38 cellular contexts compared by ENCODE assay signal in the genomic region with DNA sequence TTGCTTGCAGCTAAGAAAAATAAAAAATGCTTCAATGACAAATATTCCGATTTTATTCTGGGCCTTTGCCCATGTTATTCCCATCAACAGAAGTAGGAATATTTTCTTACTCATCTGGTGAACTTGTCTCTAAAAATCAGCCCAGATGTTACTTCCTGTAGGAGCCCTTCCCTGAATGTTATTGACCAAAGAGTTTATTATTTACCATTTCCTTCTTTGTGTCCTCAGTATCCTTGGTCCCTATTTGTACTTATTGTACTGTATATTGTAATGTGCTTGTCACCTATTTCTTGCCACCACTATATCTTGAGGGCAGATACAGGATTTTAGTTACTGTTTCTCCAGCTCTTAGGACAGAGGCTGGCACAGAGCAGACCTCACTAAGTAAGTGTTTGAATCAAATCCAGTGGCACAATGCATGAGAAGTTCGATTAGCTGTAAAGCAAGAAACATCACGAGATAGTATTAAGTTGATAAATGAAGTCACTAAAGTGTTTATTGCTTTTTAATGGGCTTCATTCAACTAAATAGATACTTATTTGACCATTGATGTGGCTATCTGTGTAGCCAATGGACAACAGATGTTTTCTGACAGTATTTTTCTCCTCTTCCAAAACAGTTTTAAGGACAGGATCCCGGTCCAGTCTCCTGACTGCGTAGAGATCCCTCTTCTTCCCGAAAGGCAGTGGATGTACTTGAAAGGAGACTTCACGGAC.
"Had no signal": no experiment of that assay in that cellular context is flagged by ENCODE, and none has a peak within 500 bp of the region (broad histone marks: within the 10 kb centered on the region; RNA-seq: fewer than 3 reads in every experiment).

No MANE protein-coding gene starts in this region.

- H3K36me3 Mint-ChIP-seq: activated CD4-positive, alpha-beta memory T cell treated with anti-CD3 and anti-CD28 coated beads for 36 hours; activated CD8-positive, alpha-beta memory T cell treated with anti-CD3 and anti-CD28 coated beads, Interleukin-2, amount 10 ng/mL, durations not matched to agents 7 days and 5 days; activated naive CD4-positive, alpha-beta T cell treated with anti-CD3 and anti-CD28 coated beads, Interleukin-2, amount 10 ng/mL, durations not matched to agents 7 days and 5 days; activated naive CD4-positive, alpha-beta T cell treated with anti-CD3 and anti-CD28 coated beads, Interleukin-2, amount 50 U/mL, for 24 hours; activated naive CD8-positive, alpha-beta T cell; activated naive CD8-positive, alpha-beta T cell treated with anti-CD3 and anti-CD28 coated beads, Interleukin-2, amount 10 ng/mL, durations not matched to agents 7 days and 5 days; brain had no signal

- H3K27me3 Mint-ChIP-seq: activated CD8-positive, alpha-beta memory T cell treated with anti-CD3 and anti-CD28 coated beads, Interleukin-2, amount 10 ng/mL, durations not matched to agents 7 days and 5 days; activated CD8-positive, alpha-beta T cell treated with anti-CD3 and anti-CD28 coated beads for 36 hours; activated naive CD4-positive, alpha-beta T cell treated with anti-CD3 and anti-CD28 coated beads, Interleukin-2, amount 10 ng/mL, durations not matched to agents 7 days and 5 days; activated naive CD4-positive, alpha-beta T cell treated with anti-CD3 and anti-CD28 coated beads, Interleukin-2, amount 50 U/mL, for 24 hours; activated naive CD8-positive, alpha-beta T cell; activated naive CD8-positive, alpha-beta T cell treated with anti-CD3 and anti-CD28 coated beads, Interleukin-2, amount 50 U/mL, for 24 hours; activated T-cell treated with anti-CD3 and anti-CD28 coated beads, Interleukin-2, amount 50 U/mL, for 24 hours had no signal

- H3K4me1 ChIP-seq: ascending aorta had no signal

- H3K27me3 ChIP-seq: ascending aorta, cardiac muscle cell had no signal

- H3K4me1 Mint-ChIP-seq: activated B cell treated with CpG ODN at 0.5 μM for 24 hours; activated CD4-positive, alpha-beta T cell treated with anti-CD3 and anti-CD28 coated beads, Interleukin-2, amount 10 ng/mL, durations not matched to agents 24 days and 14 days; activated CD8-positive, alpha-beta memory T cell treated with anti-CD3 and anti-CD28 coated beads, Interleukin-2, amount 10 ng/mL, durations not matched to agents 7 days and 5 days; activated naive CD4-positive, alpha-beta T cell treated with anti-CD3 and anti-CD28 coated beads, Interleukin-2, amount 10 ng/mL, durations not matched to agents 7 days and 5 days; activated naive CD4-positive, alpha-beta T cell treated with anti-CD3 and anti-CD28 coated beads, Interleukin-2, amount 50 U/mL, for 24 hours; activated naive CD8-positive, alpha-beta T cell treated with anti-CD3 and anti-CD28 coated beads, Interleukin-2, amount 10 ng/mL, durations not matched to agents 7 days and 5 days; activated naive CD8-positive, alpha-beta T cell treated with anti-CD3 and anti-CD28 coated beads, Interleukin-2, amount 50 U/mL, for 24 hours; brain; central memory CD8-positive, alpha-beta T cell had no signal

- H3K36me3 ChIP-seq: ascending aorta, cardiac muscle cell had no signal

- DNase-seq: activated B cell treated with CpG ODN at 0.5 μM for 24 hours; activated CD4-positive, alpha-beta memory T cell treated with anti-CD3 and anti-CD28 coated beads for 36 hours; activated CD4-positive, alpha-beta T cell treated with anti-CD3 and anti-CD28 coated beads for 4 hours; activated CD4-positive, alpha-beta T cell treated with anti-CD3 and anti-CD28 coated beads, Interleukin-2, amount 10 ng/mL, durations not matched to agents 24 days and 14 days; activated CD4-positive, alpha-beta T cell treated with anti-CD3 and anti-CD28 coated beads, Interleukin-2, amount 50 U/mL, for 1 hour; activated CD4-positive, alpha-beta T cell treated with anti-CD3 and anti-CD28 coated beads, Interleukin-2, amount 50 U/mL, for 4 hours; activated CD4-positive, CD25-positive, alpha-beta regulatory T cell treated with anti-CD3 and anti-CD28 coated beads, Interleukin-2, amount 50 U/mL, for 72 hours; activated CD8-positive, alpha-beta memory T cell treated with anti-CD3 and anti-CD28 coated beads for 24 hours; activated CD8-positive, alpha-beta memory T cell treated with anti-CD3 and anti-CD28 coated beads, Interleukin-2, amount 10 ng/mL, durations not matched to agents 7 days and 5 days; activated CD8-positive, alpha-beta memory T cell treated with anti-CD3 and anti-CD28 coated beads, Interleukin-2, amount 50 U/mL, for 48 hours; activated CD8-positive, alpha-beta T cell treated with anti-CD3 and anti-CD28 coated beads for 36 hours; activated effector memory CD4-positive, alpha-beta T cell treated with Interleukin-2 at 50 U/mL for 16 hours; activated gamma-delta T cell; activated naive CD4-positive, alpha-beta T cell treated with anti-CD3 and anti-CD28 coated beads, Interleukin-2, amount 10 ng/mL, durations not matched to agents 7 days and 5 days; activated naive CD4-positive, alpha-beta T cell treated with Interleukin-2 at 50 U/mL for 16 hours; activated naive CD8-positive, alpha-beta T cell treated with anti-CD3 and anti-CD28 coated beads, Interleukin-2, amount 10 ng/mL, durations not matched to agents 7 days and 5 days; activated naive CD8-positive, alpha-beta T cell treated with anti-CD3 and anti-CD28 coated beads, Interleukin-2, amount 50 U/mL, for 24 hours; activated T-cell treated with anti-CD3 and anti-CD28 coated beads, Interleukin-2, amount 50 U/mL, for 24 hours; activated T-cell treated with anti-CD3 and anti-CD28 coated beads, Interleukin-2, amount 50 U/mL, for 48 hours; amygdala; anterior cingulate cortex; caudate nucleus; cerebellar nuclear complex; T-helper 1 cell; T-helper 2 cell; T-helper 9 cell had no signal

- H3K27ac Mint-ChIP-seq: activated B cell treated with CpG ODN at 0.5 μM for 24 hours; activated CD4-positive, alpha-beta memory T cell treated with anti-CD3 and anti-CD28 coated beads for 36 hours; activated CD4-positive, alpha-beta T cell treated with anti-CD3 and anti-CD28 coated beads, Interleukin-2, amount 10 ng/mL, durations not matched to agents 24 days and 14 days; activated CD8-positive, alpha-beta memory T cell treated with anti-CD3 and anti-CD28 coated beads, Interleukin-2, amount 10 ng/mL, durations not matched to agents 7 days and 5 days; activated CD8-positive, alpha-beta T cell treated with anti-CD3 and anti-CD28 coated beads for 36 hours; activated naive CD4-positive, alpha-beta T cell treated with anti-CD3 and anti-CD28 coated beads, Interleukin-2, amount 10 ng/mL, durations not matched to agents 7 days and 5 days; activated naive CD4-positive, alpha-beta T cell treated with anti-CD3 and anti-CD28 coated beads, Interleukin-2, amount 50 U/mL, for 24 hours; activated naive CD8-positive, alpha-beta T cell; activated naive CD8-positive, alpha-beta T cell treated with anti-CD3 and anti-CD28 coated beads, Interleukin-2, amount 10 ng/mL, durations not matched to agents 7 days and 5 days; activated naive CD8-positive, alpha-beta T cell treated with anti-CD3 and anti-CD28 coated beads, Interleukin-2, amount 50 U/mL, for 24 hours; activated T-cell treated with anti-CD3 and anti-CD28 coated beads, Interleukin-2, amount 50 U/mL, for 24 hours; activated T-helper 2 cell treated with anti-CD3 and anti-CD28 coated beads, Interferon-gamma antibody, Interleukin-2, Interleukin-4, amounts not matched to agents 10 μg/mL and 5 μg/mL and 100 μg/mL, durations not matched to agents 14 hours and 24 hours and 36 hours; brain; T-helper 1 cell treated with Interleukin-12 subunit alpha and Interleukin-12 subunit beta and Interleukin-4 antibody, amounts not matched to agents 30 μg/mL and 1 μg/mL, for 36 hours; T-helper 2 cell treated with Interferon-gamma antibody and Interleukin-4, amounts not matched to agents 5 μg/mL and 100 μg/mL, for 36 hours had no signal

- H3K27ac ChIP-seq: ascending aorta, cardiac muscle cell, VCaP had no signal

- ATAC-seq: activated CD8-positive, alpha-beta memory T cell treated with anti-CD3 and anti-CD28 coated beads, Interleukin-2, amount 10 ng/mL, durations not matched to agents 7 days and 5 days; activated CD8-positive, alpha-beta T cell treated with anti-CD3 and anti-CD28 coated beads for 36 hours; activated naive CD8-positive, alpha-beta T cell treated with anti-CD3 and anti-CD28 coated beads, Interleukin-2, amount 50 U/mL, for 24 hours had no signal

- FAIRE-seq: bronchial epithelial cell, TTC549 had no signal

- H3K4me3 Mint-ChIP-seq: activated B cell treated with CpG ODN at 0.5 μM for 24 hours; activated CD4-positive, alpha-beta memory T cell treated with anti-CD3 and anti-CD28 coated beads for 36 hours; activated CD4-positive, alpha-beta T cell treated with anti-CD3 and anti-CD28 coated beads, Interleukin-2, amount 10 ng/mL, durations not matched to agents 24 days and 14 days; activated CD8-positive, alpha-beta memory T cell treated with anti-CD3 and anti-CD28 coated beads, Interleukin-2, amount 10 ng/mL, durations not matched to agents 7 days and 5 days; activated CD8-positive, alpha-beta T cell treated with anti-CD3 and anti-CD28 coated beads for 36 hours; activated naive CD4-positive, alpha-beta T cell treated with anti-CD3 and anti-CD28 coated beads, Interleukin-2, amount 10 ng/mL, durations not matched to agents 7 days and 5 days; activated naive CD4-positive, alpha-beta T cell treated with anti-CD3 and anti-CD28 coated beads, Interleukin-2, amount 50 U/mL, for 24 hours; activated naive CD8-positive, alpha-beta T cell; activated naive CD8-positive, alpha-beta T cell treated with anti-CD3 and anti-CD28 coated beads, Interleukin-2, amount 10 ng/mL, durations not matched to agents 7 days and 5 days; activated naive CD8-positive, alpha-beta T cell treated with anti-CD3 and anti-CD28 coated beads, Interleukin-2, amount 50 U/mL, for 24 hours; activated T-cell treated with anti-CD3 and anti-CD28 coated beads, Interleukin-2, amount 50 U/mL, for 24 hours; brain; central memory CD8-positive, alpha-beta T cell; T-helper 1 cell treated with Interleukin-12 subunit alpha and Interleukin-12 subunit beta and Interleukin-4 antibody, amounts not matched to agents 30 μg/mL and 1 μg/mL, for 36 hours; T-helper 2 cell treated with Interferon-gamma antibody and Interleukin-4, amounts not matched to agents 5 μg/mL and 100 μg/mL, for 36 hours had no signal

- H3K4me3 ChIP-seq: ascending aorta, cardiac muscle cell had no signal

- H3K9me3 ChIP-seq: ascending aorta had no signal

- H3K9me3 Mint-ChIP-seq: activated B cell treated with CpG ODN at 0.5 μM for 24 hours; activated CD4-positive, alpha-beta memory T cell treated with anti-CD3 and anti-CD28 coated beads for 36 hours; activated CD4-positive, alpha-beta T cell treated with anti-CD3 and anti-CD28 coated beads, Interleukin-2, amount 10 ng/mL, durations not matched to agents 24 days and 14 days; activated CD8-positive, alpha-beta T cell treated with anti-CD3 and anti-CD28 coated beads for 36 hours; activated naive CD4-positive, alpha-beta T cell treated with anti-CD3 and anti-CD28 coated beads, Interleukin-2, amount 10 ng/mL, durations not matched to agents 7 days and 5 days; activated naive CD4-positive, alpha-beta T cell treated with anti-CD3 and anti-CD28 coated beads, Interleukin-2, amount 50 U/mL, for 24 hours; activated naive CD8-positive, alpha-beta T cell treated with anti-CD3 and anti-CD28 coated beads, Interleukin-2, amount 10 ng/mL, durations not matched to agents 7 days and 5 days; activated T-cell treated with anti-CD3 and anti-CD28 coated beads, Interleukin-2, amount 50 U/mL, for 24 hours; activated T-helper 2 cell treated with anti-CD3 and anti-CD28 coated beads, Interferon-gamma antibody, Interleukin-2, Interleukin-4, amounts not matched to agents 10 μg/mL and 5 μg/mL and 100 μg/mL, durations not matched to agents 14 hours and 24 hours and 36 hours; central memory CD8-positive, alpha-beta T cell; T-helper 1 cell treated with Interleukin-12 subunit alpha and Interleukin-12 subunit beta and Interleukin-4 antibody, amounts not matched to agents 30 μg/mL and 1 μg/mL, for 36 hours; T-helper 2 cell treated with Interferon-gamma antibody and Interleukin-4, amounts not matched to agents 5 μg/mL and 100 μg/mL, for 36 hours had no signal
